In the genomic region with DNA sequence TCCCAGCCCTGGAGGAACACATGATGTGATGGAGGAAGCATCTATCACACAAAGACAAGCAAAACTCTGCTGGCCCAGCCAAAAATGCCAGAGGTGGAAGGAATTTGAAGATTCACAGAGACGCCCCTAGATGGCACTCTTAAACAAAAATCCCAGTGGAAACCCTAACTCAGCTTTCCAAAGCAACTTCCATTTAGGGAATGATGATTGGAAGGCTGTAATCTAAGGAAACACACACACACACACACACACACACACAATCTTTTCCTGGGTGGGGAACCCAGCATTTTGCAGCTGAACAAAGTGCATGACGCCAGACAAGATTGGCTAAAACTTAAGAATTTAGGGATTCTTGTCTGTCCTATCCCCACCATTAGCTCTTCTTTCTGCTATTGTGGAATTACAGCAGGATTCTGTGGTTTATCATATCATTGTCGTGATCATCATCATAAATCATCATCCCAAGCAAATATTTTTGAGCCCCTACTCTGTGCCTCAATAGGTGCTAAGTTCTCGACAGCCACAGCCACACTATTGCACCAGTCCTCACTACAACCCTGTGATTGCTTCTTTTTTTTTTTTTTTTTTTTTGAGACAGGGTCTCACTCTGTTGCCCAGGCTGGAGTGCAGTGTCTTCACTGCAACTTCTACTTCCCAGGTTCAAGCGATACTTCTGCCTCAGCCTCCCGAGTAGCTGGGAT, we compare ENCODE assay signal across 1 cellular context.
TF ChIP-seq lines count a peak whose summit lies in the region.

No MANE protein-coding gene starts in this region.

TF ChIP-seq in HepG2, 621 proteins besides CTCF, POLR2A, EP300 and RAD21 (continued from another document):
- TF ChIP-seq ZSCAN25 (CRISPR knock-in tag; IDR thresholded peaks at IDR 0.05): peak; percentile 38; the same call in 1 of the 2 replicates
